ENCODE assay signal across 27 cellular contexts in the genomic region with DNA sequence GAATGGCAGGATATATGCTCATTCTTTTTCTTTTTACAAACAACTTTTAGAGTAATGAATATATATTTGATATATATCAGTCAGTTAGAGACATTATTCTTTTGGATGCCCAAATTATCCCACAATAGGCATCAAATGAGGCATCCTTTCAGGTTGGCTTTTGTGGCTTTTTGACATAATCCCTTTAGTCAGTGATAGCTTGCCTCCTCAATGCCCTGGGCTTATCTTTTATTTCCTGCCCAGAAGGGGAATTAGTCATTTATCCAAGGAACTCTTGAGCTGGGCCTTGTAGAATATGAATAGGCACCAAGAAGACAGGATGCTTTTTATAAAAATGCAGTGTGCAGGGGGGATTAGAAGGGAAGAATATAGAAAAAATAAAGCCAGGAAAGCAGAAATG. TPM values are rescaled to one million over a fixed set of nuclear protein-coding genes. Genes with fewer than 3 reads are reported as not detected.
DNase-seq lines count a peak whose midpoint lies in the region; ATAC-seq, FAIRE-seq and TF ChIP-seq lines count a peak whose summit lies in the region.
"Had no signal": no experiment of that assay in that cellular context is flagged by ENCODE, and none has a peak within 500 bp of the region (broad histone marks: within the 10 kb centered on the region; RNA-seq: fewer than 3 reads in every experiment).

No MANE protein-coding gene starts in this region.

- no peak overlapping the region for H2BK15ac ChIP-seq in mesendoderm (replicated peaks; ENCODE audit: low read depth)

- no peak overlapping the region for H3K4ac ChIP-seq in mesendoderm (ENCODE audit: low read depth, low read length)

- FAIRE-seq in small intestine (lab: Jason Lieb, UNC): no peak
- FAIRE-seq: GM12878, GM19239, H1, HTR-8/SVneo, K562 had no signal

- H3K27me3 Mint-ChIP-seq in chondrocyte (ENCODE audit: low read depth): peaks cover 4% of the 10 kb centered on the region

- H3K4me3 ChIP-seq in A673 (ENCODE audit: low read depth, low read length, poor library complexity, severe bottlenecking) (no peak overlapping the region), mesendoderm (ENCODE audit: low read length) (no peak overlapping the region), body of pancreas (no peak overlapping the region), small intestine (ENCODE audit: low read depth in 1 of 2, low read length in 2 of 2) (no peak overlapping the region)
- H3K4me3 ChIP-seq: GM12878, K562 had no signal

- no peak overlapping the region for H3K23ac ChIP-seq in mesendoderm (ENCODE audit: low read length)

- no peaks in the 10 kb centered on the region for H3K4me1 Mint-ChIP-seq in chondrocyte (ENCODE audit: low read depth)
- H3K4me1 Mint-ChIP-seq: CD4-positive, CD25-positive, alpha-beta regulatory T cell; CD8-positive, alpha-beta memory T cell; H9 had no signal

- intact Hi-C loops in A673 (cut with micrococcal nuclease; ENCODE audit: unreplicated experiment): no loop called here
- intact Hi-C loops in body of pancreas (cut with DNase I): no loop called here

- H3K27me3 ChIP-seq in A673 (replicated peaks; ENCODE audit: insufficient read depth, low read depth, low read length, poor library complexity) (no peaks in the 10 kb centered on the region), mesendoderm (ENCODE audit: insufficient read depth, low read length, poor library complexity) (no peaks in the 10 kb centered on the region), body of pancreas (no peaks in the 10 kb centered on the region), small intestine (ENCODE audit: control insufficient read depth in 2 of 2, insufficient read depth in 2 of 2, low read length in 2 of 2) (no peaks in the 10 kb centered on the region)
- H3K27me3 ChIP-seq: BE2C had no signal

- H3K9me3 ChIP-seq in A673 (ENCODE audit: low read depth, low read length, poor library complexity, severe bottlenecking) (no peaks in the 10 kb centered on the region), body of pancreas (no peaks in the 10 kb centered on the region), small intestine (ENCODE audit: control insufficient read depth, low read depth) (no peaks in the 10 kb centered on the region)
- H3K9me3 ChIP-seq: BE2C, Caco-2 had no signal

- H3K36me3 Mint-ChIP-seq in chondrocyte (ENCODE audit: low read depth): no peaks in the 10 kb centered on the region
- H3K36me3 Mint-ChIP-seq: CD4-positive, CD25-positive, alpha-beta regulatory T cell had no signal

- no peaks in the 10 kb centered on the region for H3K79me2 ChIP-seq in mesendoderm (ENCODE audit: control insufficient read depth, insufficient read depth, low read length)

- POLR2A ChIA-PET in A673 (lab: Charles Lee; ENCODE audit: low non-redundant PET): no interaction called here

- H3K36me3 ChIP-seq in A673 (ENCODE audit: insufficient read depth, low read length, poor library complexity, severe bottlenecking): no peaks in the 10 kb centered on the region
- H3K36me3 ChIP-seq in mesendoderm (ENCODE audit: control insufficient read depth, insufficient read depth, low read length): no peaks in the 10 kb centered on the region
- H3K36me3 ChIP-seq in body of pancreas (replicated peaks in 1 of 2; ENCODE audit: insufficient read depth in 1 of 2, low read depth in 2 of 2): no peaks in the 10 kb centered on the region
- no peaks in the 10 kb centered on the region for H3K36me3 ChIP-seq in small intestine (ENCODE audit: control insufficient read depth in 2 of 2, insufficient read depth in 2 of 2, low read length in 2 of 2)
- H3K36me3 ChIP-seq: BE2C had no signal

- no peak overlapping the region for H3K27ac Mint-ChIP-seq in chondrocyte (ENCODE audit: unreplicated experiment)
- H3K27ac Mint-ChIP-seq: CD4-positive, CD25-positive, alpha-beta regulatory T cell; CD8-positive, alpha-beta memory T cell; H9 had no signal

- H3K4me1 ChIP-seq in A673 (ENCODE audit: insufficient read depth, low read length, poor library complexity, severe bottlenecking): no peaks in the 10 kb centered on the region
- H3K4me1 ChIP-seq in mesendoderm (ENCODE audit: control insufficient read depth, low read depth, low read length): no peaks in the 10 kb centered on the region
- no peaks in the 10 kb centered on the region for H3K4me1 ChIP-seq in body of pancreas
- H3K4me1 ChIP-seq in small intestine (ENCODE audit: control insufficient read depth in 2 of 2, insufficient read depth in 1 of 2, low read depth in 1 of 2, low read length in 1 of 2): no peaks in the 10 kb centered on the region
- H3K4me1 ChIP-seq: BE2C, Caco-2 had no signal

- H2BK5ac ChIP-seq in mesendoderm (ENCODE audit: low read length): no peak overlapping the region

- H3K27ac ChIP-seq in A673 (ENCODE audit: low read depth, low read length, poor library complexity, severe bottlenecking): no peak overlapping the region
- H3K27ac ChIP-seq in mesendoderm (ENCODE audit: low read depth, low read length): no peak overlapping the region
- no peak overlapping the region for H3K27ac ChIP-seq in body of pancreas
- H3K27ac ChIP-seq in small intestine (ENCODE audit: low read depth in 1 of 2, low read length in 1 of 2): no peak overlapping the region
- H3K27ac ChIP-seq: HL-60 had no signal

- no peaks in the 10 kb centered on the region for H3K79me1 ChIP-seq in mesendoderm (ENCODE audit: low read length)

- no peak overlapping the region for H2BK120ac ChIP-seq in mesendoderm (ENCODE audit: low read depth, low read length)

- TF ChIP-seq POLR2A in body of pancreas (IDR thresholded peaks at IDR 0.05): no peak

- TF ChIP-seq CTCF in A673 (conservative IDR thresholded peaks at IDR 0.05; ENCODE audit: low read depth, low read length) (no peak), body of pancreas (IDR thresholded peaks at IDR 0.05) (no peak), chondrocyte (IDR thresholded peaks at IDR 0.05) (no peak)

- no peak overlapping the region for H4K8ac ChIP-seq in mesendoderm (ENCODE audit: low read depth, low read length)

- H3K18ac ChIP-seq in mesendoderm (ENCODE audit: low read length): no peak overlapping the region

- H2AK5ac ChIP-seq in mesendoderm (ENCODE audit: low read length): no peak overlapping the region

- CTCF ChIA-PET in A673 (lab: Charles Lee): no interaction called here

- peak; percentile 17 for DNase-seq in A673 (ENCODE audit: low spot score)
- peak; percentile 52 for DNase-seq in M059J (ENCODE audit: low read depth)
- DNase-seq in RPMI7951 (ENCODE audit: low read depth): peak; percentile 15
- DNase-seq in mesendoderm: peak; percentile 7
- no peak for DNase-seq in body of pancreas
- DNase-seq in SK-N-DZ (ENCODE audit: low spot score): no peak
- DNase-seq in small intestine: no peak
- DNase-seq in chondrocyte (ENCODE audit: low spot score): no peak
- DNase-seq: 8988T; ACHN; BE2C; C1 segment of cervical spinal cord; Caco-2; CD4-positive, CD25-positive, alpha-beta regulatory T cell; CD8-positive, alpha-beta memory T cell; DMS153; DMS79; GF-D8; H9; IMR-90 had no signal

- H3K9me3 Mint-ChIP-seq in chondrocyte (ENCODE audit: low read depth): no peaks in the 10 kb centered on the region
- H3K9me3 Mint-ChIP-seq: CD4-positive, CD25-positive, alpha-beta regulatory T cell; CD8-positive, alpha-beta memory T cell; H9 had no signal

- no peak overlapping the region for H3K4me3 Mint-ChIP-seq in chondrocyte (ENCODE audit: unreplicated experiment)
- H3K4me3 Mint-ChIP-seq: CD4-positive, CD25-positive, alpha-beta regulatory T cell; CD8-positive, alpha-beta memory T cell; H9 had no signal

- H3K9ac ChIP-seq in mesendoderm (ENCODE audit: low read length): no peak overlapping the region

- H3K4me2 ChIP-seq in mesendoderm (ENCODE audit: low read length): no peak overlapping the region

- no peak for ATAC-seq in body of pancreas
- ATAC-seq: GM12878, K562 had no signal

- no peak overlapping the region for H3K56ac ChIP-seq in mesendoderm (ENCODE audit: low read length)

- no peak overlapping the region for H4K5ac ChIP-seq in mesendoderm (ENCODE audit: low read length)

- no TSS peak for BruUV-seq in A673 (replicated peaks; lab: Mats Ljungman, UMichigan)

RNA-seq across cellular contexts. Expression of a gene that starts 22.2 kb away (rescaled TPM):
- total RNA-seq in A673 (2021) (0.64 and 0.85 TPM in 2 replicates), body of pancreas (not detected), chondrocyte (0.41 to 0.45 TPM in 2 of 3 replicates, not detected in the other)
- 5.8 and 8.4 TPM in 2 replicates for total RNA-seq in M059J (2014; rRNA removed; shearing (Covaris generic))
- total RNA-seq in RPMI7951 (2014; rRNA removed; shearing (Covaris generic)): 2.6 and 2.8 TPM in 2 replicates
- polyA plus RNA-seq in mesendoderm (2013, experiment 1 of 2): 0.86 TPM
- 1.0 TPM for polyA plus RNA-seq in mesendoderm (2013, experiment 2 of 2)
- polyA plus RNA-seq in SK-N-DZ (2014; cell fraction: cytosol; rRNA removed): 1.3 and 1.5 TPM in 2 replicates
- 1.9 TPM in 1 of 2 replicates, not detected in the other for polyA plus RNA-seq in SK-N-DZ (2014; cell fraction: nucleus; rRNA removed)
- polyA plus RNA-seq in small intestine: under 1 TPM in 1 of 3 donors, not detected in 2; 0.82 TPM
- total RNA-seq: CD4-positive, CD25-positive, alpha-beta regulatory T cell; GM12878; K562 had no signal
- polyA plus RNA-seq: CD4-positive, CD25-positive, alpha-beta regulatory T cell; GM12878; K562 had no signal

RNA-seq across cellular contexts. Expression of a gene that starts 23.3 kb away (rescaled TPM):
- total RNA-seq in A673 (2021): 0.47 TPM in 1 of 2 replicates, not detected in the other
- not detected in 2 replicates for total RNA-seq in M059J (2014; rRNA removed; shearing (Covaris generic))
- not detected in 2 replicates for total RNA-seq in RPMI7951 (2014; rRNA removed; shearing (Covaris generic))
- 0.94 TPM for polyA plus RNA-seq in mesendoderm (2013, experiment 1 of 2)
- 1.1 TPM for polyA plus RNA-seq in mesendoderm (2013, experiment 2 of 2)
- not detected for total RNA-seq in body of pancreas
- not detected in 2 replicates for polyA plus RNA-seq in SK-N-DZ (2014; cell fraction: cytosol; rRNA removed)
- not detected in 2 replicates for polyA plus RNA-seq in SK-N-DZ (2014; cell fraction: nucleus; rRNA removed)
- not detected for polyA plus RNA-seq in small intestine
- not detected in 3 replicates for total RNA-seq in chondrocyte
- total RNA-seq: Caco-2; CD4-positive, CD25-positive, alpha-beta regulatory T cell; Daoy; H1; IMR-90 had no signal
- polyA plus RNA-seq: CD4-positive, CD25-positive, alpha-beta regulatory T cell; CD8-positive, alpha-beta memory T cell; IMR-90 had no signal

RNA-seq across cellular contexts. Expression of a gene that starts 28.2 kb away (rescaled TPM):
- 1.4 and 3.1 TPM in 2 replicates for total RNA-seq in A673 (2021)
- total RNA-seq in M059J (2014; rRNA removed; shearing (Covaris generic)): 4.6 and 6.9 TPM in 2 replicates
- 0.49 and 0.72 TPM in 2 replicates for total RNA-seq in RPMI7951 (2014; rRNA removed; shearing (Covaris generic))
- polyA plus RNA-seq in mesendoderm (2013, experiment 1 of 2): 0.58 TPM
- 0.49 TPM for polyA plus RNA-seq in mesendoderm (2013, experiment 2 of 2)
- total RNA-seq in body of pancreas: 1 to 10 TPM; 4.7 to 6.6 TPM
- 1.2 and 1.5 TPM in 2 replicates for polyA plus RNA-seq in SK-N-DZ (2014; cell fraction: cytosol; rRNA removed)
- 2.3 and 4.9 TPM in 2 replicates for polyA plus RNA-seq in SK-N-DZ (2014; cell fraction: nucleus; rRNA removed)
- 1 to 10 TPM in 2 of 3 donors, under 1 TPM in 1; 0.27 to 2.9 (median 1.2) TPM for polyA plus RNA-seq in small intestine
- 2.3 to 2.6 TPM (median 2.5 TPM) in 3 replicates for total RNA-seq in chondrocyte

Comparison
In these comparisons a context has a peak if more than half of its experiments do, and no peak if none do; other contexts are left out.
1. DNase-seq: peak in A673 (single experiment), M059J (single experiment), RPMI7951 (single experiment) and mesendoderm (single experiment); none in body of pancreas (0 of 4), SK-N-DZ (single experiment), small intestine (single experiment) and chondrocyte (single experiment).